Comparison of ENCODE assay signal across 23 cellular contexts in genomic region chr17:27571563-27572129, GRCh38. TPM values are rescaled to one million over a fixed set of nuclear protein-coding genes. Genes with fewer than 3 reads are reported as not detected.
DNase-seq lines count a peak whose midpoint lies in the region; FAIRE-seq and TF ChIP-seq lines count a peak whose summit lies in the region.
"Had no signal": no experiment of that assay in that cellular context is flagged by ENCODE, and none has a peak within 500 bp of the region (broad histone marks: within the 10 kb centered on the region; RNA-seq: fewer than 3 reads in every experiment).

No MANE protein-coding gene starts in this region.

- FAIRE-seq in H1 (lab: Jason Lieb, UNC), result no peak
- FAIRE-seq: A204.1 had no signal

- H3K27ac Mint-ChIP-seq in activated CD4-positive, alpha-beta T cell treated with anti-CD3 and anti-CD28 coated beads, Interleukin-2, amount 10 ng/mL, durations not matched to agents 24 days and 14 days, result peak overlapping the region; percentile 22

- H3K79me2 ChIP-seq in H1 (ENCODE audit: control insufficient read depth in 1 of 2, insufficient read depth in 2 of 2, low read length in 2 of 2) (peaks cover 0 to 20% of the 10 kb centered on the region in 2 experiments; a peak in 1 of 4 replicates), trophoblast cell (ENCODE audit: control insufficient read depth, insufficient read depth, low read length, poor library complexity) (peaks cover 4% of the 10 kb centered on the region)

- H3K18ac ChIP-seq in H1 (ENCODE audit: extremely low read depth, low read length), result no peak overlapping the region
- H3K18ac ChIP-seq in trophoblast cell (ENCODE audit: low read length), result no peak overlapping the region

- CTCF ChIA-PET in H1 (lab: Charles Lee; ENCODE audit: partially characterized antibody), result no interaction called here

- H3K79me1 ChIP-seq in H1 (ENCODE audit: low read depth, low read length) (0 out of 2 replicates have a peak, but pooled peaks cover 6% of the 10 kb centered on the region), trophoblast cell (ENCODE audit: low read length) (peaks cover 14% of the 10 kb centered on the region)

- H3K4me2 ChIP-seq in H1 (ENCODE audit: insufficient read depth in 1 of 2, low read depth in 2 of 2, low read length in 2 of 2) (no peak overlapping the region), trophoblast cell (ENCODE audit: low read length) (no peak overlapping the region)

- H3K23ac ChIP-seq in H1 (ENCODE audit: insufficient read length), result no peak overlapping the region
- H3K23ac ChIP-seq in trophoblast cell (ENCODE audit: low read length), result no peak overlapping the region

- H2BK120ac ChIP-seq in H1 (replicated peaks; ENCODE audit: low read depth, low read length), result no peak overlapping the region
- no peak overlapping the region for H2BK120ac ChIP-seq in trophoblast cell (ENCODE audit: insufficient read depth, low read length, poor library complexity)

- TF ChIP-seq EP300 in H1 (IDR thresholded peaks at IDR 0.05; ENCODE audit: borderline replicate concordance in 1 of 2, low read depth in 2 of 2, low read length in 2 of 2), result no peak

- no peaks in the 10 kb centered on the region for H3K27me3 Mint-ChIP-seq in activated CD4-positive, alpha-beta T cell treated with anti-CD3 and anti-CD28 coated beads, Interleukin-2, amount 10 ng/mL, durations not matched to agents 24 days and 14 days
- H3K27me3 Mint-ChIP-seq: central memory CD8-positive, alpha-beta T cell; stimulated activated naive B cell treated with anti-CD40 and anti-IgM and Interleukin-4, amounts not matched to agents 10 μg/mL and 1 μg/mL and 100 μg/mL, for 72 hours had no signal

- no peaks in the 10 kb centered on the region; the same call in 1 of the 2 replicates for H3K23me2 ChIP-seq in H1 (ENCODE audit: low read depth, low read length)

- intact Hi-C loops in activated CD4-positive, alpha-beta T cell treated with anti-CD3 and anti-CD28 coated beads, Interleukin-2, amount 10 ng/mL, durations not matched to agents 24 days and 14 days (cut with micrococcal nuclease), result loop anchor here (1.0 kb wide), 1 partner anchor 27 kb away; no protein-coding TSS in a partner anchor
- intact Hi-C loops in thyroid gland (cut with DNase I), result no loop called here

- no peak for TF ChIP-seq CTCF in H1 (IDR thresholded peaks at IDR 0.05; ENCODE audit: control extremely low read depth in 1 of 3, insufficient read depth in 1 of 3, low read depth in 1 of 3, low read length in 3 of 3)
- no peak for TF ChIP-seq CTCF in thyroid gland (IDR thresholded peaks at IDR 0.05)
- TF ChIP-seq CTCF in GM10266 (IDR thresholded peaks at IDR 0.05; ENCODE audit: control insufficient read depth, insufficient read depth, low read depth, missing control alignments), result no peak

- H3K36me3 ChIP-seq in H1 (ENCODE audit: control insufficient read depth in 2 of 4, insufficient read depth in 4 of 4, low read length in 3 of 4) (no peaks in the 10 kb centered on the region), trophoblast cell (ENCODE audit: control insufficient read depth in 1 of 2, insufficient read depth in 2 of 2, low read length in 2 of 2) (no peaks in the 10 kb centered on the region), thyroid gland (no peaks in the 10 kb centered on the region)
- H3K36me3 ChIP-seq: adrenal gland, BE2C, gastroesophageal sphincter, upper lobe of right lung had no signal

- peak overlapping the region; percentile 1; the same call in 1 of the 2 replicates for H2BK5ac ChIP-seq in H1 (ENCODE audit: low read depth, low read length)
- no peak overlapping the region for H2BK5ac ChIP-seq in trophoblast cell (ENCODE audit: low read depth, low read length, poor library complexity)

- no peak overlapping the region for H4K5ac ChIP-seq in H1 (ENCODE audit: insufficient read length, low read depth, low read length)

- no peak overlapping the region for H2BK15ac ChIP-seq in H1 (ENCODE audit: low read length)

- 94% methylated on average over 11 of the region's 11 CpGs; no CpG with 5 or more reads in 1 of the 2 experiments for WGBS in H1 (ENCODE audit: extremely low coverage in 1 of 2, insufficient coverage in 1 of 2, insufficient read length in 1 of 2, insufficient replicate concordance in 2 of 2, low coverage in 1 of 2, low lambda C conversion rate in 2 of 2, missing lambda C conversion rate in 1 of 2), 2 experiments
- WGBS in trophoblast cell (ENCODE audit: extremely low coverage, insufficient coverage, insufficient read length), result no CpG with 5 or more reads among the region's 11 CpGs
- 96 to 100% methylated on average over 5 to 11 of the region's 11 CpGs for WGBS in thyroid gland, 2 donors

- no peak overlapping the region for H2BK20ac ChIP-seq in H1 (ENCODE audit: low read length)

- DNase-seq in activated CD4-positive, alpha-beta T cell treated with anti-CD3 and anti-CD28 coated beads, Interleukin-2, amount 10 ng/mL, durations not matched to agents 24 days and 14 days, result no peak
- DNase-seq in activated CD4-positive, alpha-beta T cell treated with anti-CD3 and anti-CD28 coated beads, Interleukin-2, amount 50 U/mL, for 4 hours, result no peak
- DNase-seq in D341Med (ENCODE audit: low spot score) (peak; percentile 70), H1 (ENCODE audit: low read depth in 1 of 2, low spot score in 2 of 2) (no peak), trophoblast cell (no peak), HPDE6-E6E7 (ENCODE audit: extremely low spot score) (no peak), thyroid gland (no peak), GM10266 (ENCODE audit: extremely low spot score) (no peak)
- DNase-seq: BE2C; GOT3; Karpas-422; NCI-H1092; NCI-H2029; NCI-H446 treated with DMSO at 0.1 percent for 48 hours; NK-92 treated with Interleukin-12 subunit alpha and Interleukin-12 subunit beta, amount 100 ng/mL, for 24 hours; RPMI8226; stimulated activated naive B cell treated with anti-CD40 and anti-IgM and Interleukin-4, amounts not matched to agents 10 μg/mL and 1 μg/mL and 100 μg/mL, for 72 hours; upper lobe of right lung had no signal

- H3K4ac ChIP-seq in H1 (replicated peaks; ENCODE audit: insufficient read length, low read depth, low read length) (no peak overlapping the region), trophoblast cell (ENCODE audit: low read depth, low read length) (no peak overlapping the region)

- POLR2A ChIA-PET in H1 (lab: Charles Lee; ENCODE audit: partially characterized antibody), result no interaction called here

- no peak overlapping the region for H3K4me3 Mint-ChIP-seq in activated CD4-positive, alpha-beta T cell treated with anti-CD3 and anti-CD28 coated beads, Interleukin-2, amount 10 ng/mL, durations not matched to agents 24 days and 14 days
- H3K4me3 Mint-ChIP-seq: central memory CD8-positive, alpha-beta T cell; stimulated activated naive B cell treated with anti-CD40 and anti-IgM and Interleukin-4, amounts not matched to agents 10 μg/mL and 1 μg/mL and 100 μg/mL, for 72 hours had no signal

- H3K14ac ChIP-seq in H1 (ENCODE audit: insufficient read length) (no peak overlapping the region), trophoblast cell (ENCODE audit: low read length) (no peak overlapping the region)

- H2AK5ac ChIP-seq in H1 (ENCODE audit: low read depth, low read length) (no peak overlapping the region), trophoblast cell (ENCODE audit: low read length) (no peak overlapping the region)

- peaks cover 0 to 2% of the 10 kb centered on the region in 2 experiments for H4K20me1 ChIP-seq in H1 (replicated peaks in 1 of 2; ENCODE audit: control insufficient read depth in 1 of 2, insufficient read depth in 2 of 2, low read length in 2 of 2)

- peaks cover 10% of the 10 kb centered on the region for H3K9me3 Mint-ChIP-seq in activated CD4-positive, alpha-beta T cell treated with anti-CD3 and anti-CD28 coated beads, Interleukin-2, amount 10 ng/mL, durations not matched to agents 24 days and 14 days
- H3K9me3 Mint-ChIP-seq: central memory CD8-positive, alpha-beta T cell; stimulated activated naive B cell treated with anti-CD40 and anti-IgM and Interleukin-4, amounts not matched to agents 10 μg/mL and 1 μg/mL and 100 μg/mL, for 72 hours had no signal

- no peak overlapping the region; the same call in 1 of the 2 replicates for H2BK12ac ChIP-seq in H1 (ENCODE audit: low read depth, low read length)
- peak overlapping the region; percentile 33 for H2BK12ac ChIP-seq in trophoblast cell (ENCODE audit: low read length)

- no peak overlapping the region for H4K12ac ChIP-seq in trophoblast cell (ENCODE audit: low read depth, low read length)

- no peak overlapping the region for H3K4me3 ChIP-seq in H1 (ENCODE audit: extremely low read depth in 1 of 4, insufficient read depth in 2 of 4, low read depth in 3 of 4, low read length in 4 of 4)
- no peak overlapping the region for H3K4me3 ChIP-seq in trophoblast cell (ENCODE audit: low read depth, low read length)
- H3K4me3 ChIP-seq in thyroid gland (replicated peaks in 1 of 3), result no peak overlapping the region
- H3K4me3 ChIP-seq: adrenal gland, gastroesophageal sphincter, upper lobe of right lung had no signal

- no peak for TF ChIP-seq RAD21 in H1 (IDR thresholded peaks at IDR 0.05 in 1 of 2, conservative IDR thresholded peaks at IDR 0.05 in 1 of 2; ENCODE audit: low read depth in 2 of 2, low read length in 2 of 2)

- H3K27ac ChIP-seq in H1 (ENCODE audit: low read depth, low read length), result no peak overlapping the region
- no peak overlapping the region for H3K27ac ChIP-seq in trophoblast cell (ENCODE audit: low read depth, low read length)
- no peak overlapping the region for H3K27ac ChIP-seq in thyroid gland
- H3K27ac ChIP-seq: gastroesophageal sphincter, upper lobe of right lung had no signal

- no peak for TF ChIP-seq POLR2A in H1 (IDR thresholded peaks at IDR 0.05; ENCODE audit: control extremely low read depth in 1 of 2, low read depth in 2 of 2, low read length in 2 of 2)
- no peak for TF ChIP-seq POLR2A in thyroid gland (IDR thresholded peaks at IDR 0.05)

- H2AFZ ChIP-seq in H1 (ENCODE audit: low read length) (no peak overlapping the region), trophoblast cell (ENCODE audit: insufficient read depth, low read length, poor library complexity) (no peak overlapping the region)

- H3K9ac ChIP-seq in H1 (replicated peaks in 1 of 4; ENCODE audit: extremely low read depth in 1 of 4, low read depth in 3 of 4, low read length in 3 of 4), result no peak overlapping the region
- H3K9ac ChIP-seq in trophoblast cell (ENCODE audit: low read length), result no peak overlapping the region

- H3K4me1 ChIP-seq in H1 (replicated peaks in 1 of 4; ENCODE audit: control insufficient read depth in 3 of 4, insufficient read depth in 4 of 4, low read length in 3 of 4) (peaks cover 2 to 15% (median 7%) of the 10 kb centered on the region in 4 experiments; a peak in 5 of 7 replicates), trophoblast cell (ENCODE audit: control insufficient read depth in 1 of 2, insufficient read depth in 2 of 2, low read length in 2 of 2) (peaks cover 19 to 48% of the 10 kb centered on the region in 2 experiments), thyroid gland (peaks cover 45 to 73% of the 10 kb centered on the region in 2 donors)

- H3K4me1 Mint-ChIP-seq in activated CD4-positive, alpha-beta T cell treated with anti-CD3 and anti-CD28 coated beads, Interleukin-2, amount 10 ng/mL, durations not matched to agents 24 days and 14 days, result peaks cover 73% of the 10 kb centered on the region

- H3K9me3 ChIP-seq in H1 (ENCODE audit: insufficient read depth in 2 of 2, low read depth in 1 of 2, low read length in 1 of 2) (no peaks in the 10 kb centered on the region), trophoblast cell (ENCODE audit: insufficient read depth, low read depth, low read length) (no peaks in the 10 kb centered on the region), thyroid gland (no peaks in the 10 kb centered on the region)
- H3K9me3 ChIP-seq: adrenal gland, BE2C, gastroesophageal sphincter, upper lobe of right lung had no signal

- no peak overlapping the region for H4K91ac ChIP-seq in H1 (replicated peaks; ENCODE audit: insufficient read length, low read length)
- peak overlapping the region; percentile 78 for H4K91ac ChIP-seq in trophoblast cell (ENCODE audit: low read depth, low read length)

- peaks cover 25% of the 10 kb centered on the region for H3K36me3 Mint-ChIP-seq in activated CD4-positive, alpha-beta T cell treated with anti-CD3 and anti-CD28 coated beads, Interleukin-2, amount 10 ng/mL, durations not matched to agents 24 days and 14 days (ENCODE audit: low read depth)

- H3K56ac ChIP-seq in H1 (replicated peaks; ENCODE audit: insufficient read length, low read depth, low read length), result no peak overlapping the region

- H4K8ac ChIP-seq in H1 (ENCODE audit: extremely low read depth, insufficient read depth, low read length) (no peak overlapping the region), trophoblast cell (ENCODE audit: low read depth, low read length) (no peak overlapping the region)

- H3K27me3 ChIP-seq in H1 (replicated peaks in 1 of 4; ENCODE audit: control insufficient read depth in 3 of 4, extremely low read depth in 1 of 4, insufficient read depth in 3 of 4, low read length in 3 of 4), result no peaks in the 10 kb centered on the region
- H3K27me3 ChIP-seq in trophoblast cell (ENCODE audit: insufficient read depth, low read length), result no peaks in the 10 kb centered on the region
- no peaks in the 10 kb centered on the region for H3K27me3 ChIP-seq in thyroid gland
- H3K27me3 ChIP-seq: adrenal gland, BE2C, gastroesophageal sphincter, upper lobe of right lung had no signal

RNA-seq across cellular contexts. Expression of gene LGALS9, which starts 59.3 kb away (rescaled TPM):
- 46.4 and 51.6 TPM in 2 replicates for total RNA-seq in activated CD4-positive, alpha-beta T cell treated with anti-CD3 and anti-CD28 coated beads, Interleukin-2, amount 10 ng/mL, durations not matched to agents 24 days and 14 days
- 0.77 and 1.7 TPM in 2 replicates for total RNA-seq in H1 (2021; fragmentation: NEBNext Ultra II Directional; extraction: Animal tissue kit (Norgen Biotek cat#: 25700))
- polyA plus RNA-seq in H1 (2011; rRNA removed), result 0.95 and 2.8 TPM in 2 replicates
- polyA plus RNA-seq in H1 (2011; cell fraction: cytosol; rRNA removed), result 1.8 TPM
- 12.2 TPM for polyA plus RNA-seq in H1 (2011; cell fraction: nucleus; rRNA removed)
- 2.4 to 3.2 TPM (median 2.6 TPM) in 4 replicates for polyA plus RNA-seq in H1 (2012, experiment 1 of 2)
- 0.59 TPM for polyA plus RNA-seq in H1 (2012, experiment 2 of 2)
- 0.67 TPM for polyA plus RNA-seq in H1 (2013, experiment 1 of 2)
- 0.61 TPM for polyA plus RNA-seq in H1 (2013, experiment 2 of 2)
- polyA minus RNA-seq in H1 (2011; rRNA and poly(A)+ RNA removed), result 2.1 and 2.8 TPM in 2 replicates
- polyA minus RNA-seq in H1 (2011; cell fraction: cytosol; rRNA and poly(A)+ RNA removed), result 0.73 TPM
- 8.4 TPM for polyA minus RNA-seq in H1 (2011; cell fraction: nucleus; rRNA and poly(A)+ RNA removed)
- 4.2 and 5.3 TPM in 2 replicates for polyA plus RNA-seq in trophoblast cell (2013)
- 10 to 100 TPM in 3 of 4 donors, 1 to 10 TPM in 1; 8.9 to 36.4 (median 18.0) TPM for total RNA-seq in thyroid gland
- total RNA-seq: G401 had no signal
